In the genomic region with DNA sequence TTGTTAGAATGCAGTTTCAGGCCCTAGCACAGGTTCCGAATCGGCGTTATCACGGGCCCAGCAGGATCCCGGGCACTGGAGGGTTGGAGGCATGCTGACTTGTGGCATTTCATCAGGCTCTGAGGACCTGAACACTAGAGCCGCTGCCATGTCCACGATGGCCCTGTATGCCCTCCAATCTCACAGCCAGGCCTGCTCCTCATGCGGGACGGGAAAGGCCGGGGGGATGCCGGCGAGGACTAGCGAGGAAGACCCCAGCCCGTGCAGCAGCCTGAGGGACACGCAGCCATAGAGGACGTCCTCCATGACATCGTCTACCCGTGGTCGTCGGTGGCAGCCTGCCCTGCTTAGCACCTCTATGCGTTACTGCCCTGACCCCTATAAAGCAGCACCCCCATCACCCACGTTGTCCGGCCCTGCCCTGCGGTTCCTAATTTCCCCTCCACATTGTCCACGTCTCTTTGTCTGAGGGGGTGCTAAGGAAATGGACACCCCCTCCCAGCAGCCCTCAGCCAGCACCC, we compare ENCODE assay signal across 34 cellular contexts. TPM values are rescaled to one million over a fixed set of nuclear protein-coding genes. Genes with fewer than 3 reads are reported as not detected.
DNase-seq lines count a peak whose midpoint lies in the region; ATAC-seq, FAIRE-seq and TF ChIP-seq lines count a peak whose summit lies in the region.
"Had no signal": no experiment of that assay in that cellular context is flagged by ENCODE, and none has a peak within 500 bp of the region (broad histone marks: within the 10 kb centered on the region; RNA-seq: fewer than 3 reads in every experiment).

No MANE protein-coding gene starts in this region.

- H3K18ac ChIP-seq in H1 (ENCODE audit: extremely low read depth, low read length) (no peak overlapping the region), trophoblast cell (ENCODE audit: low read length) (no peak overlapping the region)

- 92% methylated on average over 21 of the region's 25 CpGs; no CpG with 5 or more reads in 1 of the 2 experiments for WGBS in H1 (ENCODE audit: extremely low coverage in 1 of 2, insufficient coverage in 1 of 2, insufficient read length in 1 of 2, insufficient replicate concordance in 2 of 2, low coverage in 1 of 2, low lambda C conversion rate in 2 of 2, missing lambda C conversion rate in 1 of 2), 2 experiments
- no CpG with 5 or more reads among the region's 25 CpGs for WGBS in trophoblast cell (ENCODE audit: extremely low coverage, insufficient coverage, insufficient read length)

- H3K4me2 ChIP-seq in H1 (ENCODE audit: insufficient read depth in 1 of 2, low read depth in 2 of 2, low read length in 2 of 2) = no peak overlapping the region
- no peak overlapping the region for H3K4me2 ChIP-seq in trophoblast cell (ENCODE audit: low read length)
- H3K4me2 ChIP-seq in PC-3 (ENCODE audit: low read length) = no peak overlapping the region

- H2AFZ ChIP-seq in H1 (ENCODE audit: low read length) (no peak overlapping the region), trophoblast cell (ENCODE audit: insufficient read depth, low read length, poor library complexity) (no peak overlapping the region), PC-3 (ENCODE audit: low read length) (no peak overlapping the region)

- H3K27me3 ChIP-seq in right atrium auricular region (no peaks in the 10 kb centered on the region), H1 (replicated peaks in 1 of 4; ENCODE audit: control insufficient read depth in 3 of 4, extremely low read depth in 1 of 4, insufficient read depth in 3 of 4, low read length in 3 of 4) (no peaks in the 10 kb centered on the region), trophoblast cell (ENCODE audit: insufficient read depth, low read length) (no peaks in the 10 kb centered on the region), upper lobe of right lung (no peaks in the 10 kb centered on the region), PC-3 (ENCODE audit: low read length) (no peaks in the 10 kb centered on the region)
- H3K27me3 ChIP-seq: BLaER1 treated with 17β-estradiol and CSF1 and Interleukin-3, amounts not matched to agents 10 nM and 100 nM; MG63 had no signal

- BruUV-seq in PC-3 (replicated peaks; lab: Mats Ljungman, UMichigan) = no TSS peak

- no peak overlapping the region; the same call in 1 of the 2 replicates for H4K8ac ChIP-seq in H1 (ENCODE audit: extremely low read depth, insufficient read depth, low read length)
- no peak overlapping the region for H4K8ac ChIP-seq in trophoblast cell (ENCODE audit: low read depth, low read length)

- TF ChIP-seq RAD21 in H1 (IDR thresholded peaks at IDR 0.05 in 1 of 2, conservative IDR thresholded peaks at IDR 0.05 in 1 of 2; ENCODE audit: low read depth in 2 of 2, low read length in 2 of 2) = no peak

- H2BK15ac ChIP-seq in H1 (ENCODE audit: low read length) = no peak overlapping the region

- no peaks in the 10 kb centered on the region for H3F3A ChIP-seq in PC-3 (ENCODE audit: low read length, unreplicated experiment)

- H2AK5ac ChIP-seq in H1 (ENCODE audit: low read depth, low read length) = no peak overlapping the region
- no peak overlapping the region for H2AK5ac ChIP-seq in trophoblast cell (ENCODE audit: low read length)

- POLR2A ChIA-PET in H1 (lab: Charles Lee; ENCODE audit: partially characterized antibody) = interaction anchor here (0.6 kb wide), 1 partner anchor 84 kb away, joined by 3 read pairs; no protein-coding TSS in a partner anchor
- POLR2A ChIA-PET in PC-3 (lab: Charles Lee; ENCODE audit: unreplicated experiment) = no interaction called here

- H3K4me3 ChIP-seq in right atrium auricular region (no peak overlapping the region), H1 (ENCODE audit: extremely low read depth in 1 of 4, insufficient read depth in 2 of 4, low read depth in 3 of 4, low read length in 4 of 4) (no peak overlapping the region), trophoblast cell (ENCODE audit: low read depth, low read length) (no peak overlapping the region), upper lobe of right lung (no peak overlapping the region), PC-3 (ENCODE audit: low read length) (no peak overlapping the region)
- H3K4me3 ChIP-seq: BLaER1 treated with 17β-estradiol and CSF1 and Interleukin-3, amounts not matched to agents 10 nM and 100 nM; esophagus squamous epithelium; K562; MG63; prostate gland; stomach had no signal

- no peak for TF ChIP-seq EP300 in H1 (IDR thresholded peaks at IDR 0.05; ENCODE audit: borderline replicate concordance in 1 of 2, low read depth in 2 of 2, low read length in 2 of 2)

- H3K36me3 ChIP-seq in right atrium auricular region (no peaks in the 10 kb centered on the region), H1 (ENCODE audit: control insufficient read depth in 2 of 4, insufficient read depth in 4 of 4, low read length in 3 of 4) (no peaks in the 10 kb centered on the region), trophoblast cell (ENCODE audit: control insufficient read depth in 1 of 2, insufficient read depth in 2 of 2, low read length in 2 of 2) (no peaks in the 10 kb centered on the region), upper lobe of right lung (no peaks in the 10 kb centered on the region), PC-3 (ENCODE audit: low read depth, low read length) (no peaks in the 10 kb centered on the region)
- H3K36me3 ChIP-seq: BLaER1 treated with 17β-estradiol and CSF1 and Interleukin-3, amounts not matched to agents 10 nM and 100 nM; esophagus squamous epithelium; MG63; neutrophil; prostate gland; stomach had no signal

- H3K4me1 ChIP-seq in right atrium auricular region (no peaks in the 10 kb centered on the region), H1 (replicated peaks in 1 of 4; ENCODE audit: control insufficient read depth in 3 of 4, insufficient read depth in 4 of 4, low read length in 3 of 4) (peaks cover 0 to 6% (median 3%) of the 10 kb centered on the region in 4 experiments; a peak in 4 of 7 replicates), trophoblast cell (ENCODE audit: control insufficient read depth in 1 of 2, insufficient read depth in 2 of 2, low read length in 2 of 2) (peaks cover 9 to 13% of the 10 kb centered on the region in 2 experiments), upper lobe of right lung (no peaks in the 10 kb centered on the region), PC-3 (ENCODE audit: insufficient read depth, low read length) (no peaks in the 10 kb centered on the region)
- H3K4me1 ChIP-seq: Caco-2, esophagus squamous epithelium, prostate gland, stomach had no signal

- peak overlapping the region in 1 of 4 experiments; percentile 19; a peak in 2 of 7 replicates for H3K9ac ChIP-seq in H1 (replicated peaks in 1 of 4; ENCODE audit: extremely low read depth in 1 of 4, low read depth in 3 of 4, low read length in 3 of 4)
- no peak overlapping the region for H3K9ac ChIP-seq in trophoblast cell (ENCODE audit: low read length)
- H3K9ac ChIP-seq in PC-3 (ENCODE audit: low read length) = no peak overlapping the region
- H3K9ac ChIP-seq: BLaER1 treated with 17β-estradiol and CSF1 and Interleukin-3, amounts not matched to agents 10 nM and 100 nM had no signal

- H3K79me2 ChIP-seq in H1 (ENCODE audit: control insufficient read depth in 1 of 2, insufficient read depth in 2 of 2, low read length in 2 of 2) (no peaks in the 10 kb centered on the region), trophoblast cell (ENCODE audit: control insufficient read depth, insufficient read depth, low read length, poor library complexity) (no peaks in the 10 kb centered on the region), PC-3 (ENCODE audit: low read length) (no peaks in the 10 kb centered on the region)

- H3K4ac ChIP-seq in H1 (replicated peaks; ENCODE audit: insufficient read length, low read depth, low read length) (peak overlapping the region; percentile 64), trophoblast cell (ENCODE audit: low read depth, low read length) (no peak overlapping the region)

- ATAC-seq in upper lobe of right lung = no peak
- no peak for ATAC-seq in GM21447 (IDR thresholded peaks at IDR 0.05; ENCODE audit: unreplicated experiment)
- no peak for ATAC-seq in PC-3
- ATAC-seq: activated T-cell treated with anti-CD3 and anti-CD28 coated beads, Interleukin-2, amount 50 U/mL, for 72 hours; K562; left colon had no signal

- H3K27ac ChIP-seq in right atrium auricular region (no peak overlapping the region), H1 (ENCODE audit: low read depth, low read length) (no peak overlapping the region), trophoblast cell (ENCODE audit: low read depth, low read length) (no peak overlapping the region), upper lobe of right lung (no peak overlapping the region), PC-3 (ENCODE audit: low read length) (no peak overlapping the region)
- H3K27ac ChIP-seq: BLaER1 treated with 17β-estradiol and CSF1 and Interleukin-3, amounts not matched to agents 10 nM and 100 nM; esophagus squamous epithelium; neutrophil; prostate gland; stomach had no signal

- TF ChIP-seq POLR2A in H1 (IDR thresholded peaks at IDR 0.05; ENCODE audit: control extremely low read depth in 1 of 2, low read depth in 2 of 2, low read length in 2 of 2) = no peak

- H4K91ac ChIP-seq in H1 (replicated peaks; ENCODE audit: insufficient read length, low read length) (no peak overlapping the region), trophoblast cell (ENCODE audit: low read depth, low read length) (no peak overlapping the region)

- no peak overlapping the region for H4K5ac ChIP-seq in H1 (ENCODE audit: insufficient read length, low read depth, low read length)

- H2BK5ac ChIP-seq in H1 (ENCODE audit: low read depth, low read length) (no peak overlapping the region), trophoblast cell (ENCODE audit: low read depth, low read length, poor library complexity) (no peak overlapping the region)

- intact Hi-C loops in cardiac septum (cut with DNase I) = no loop called here
- intact Hi-C loops in upper lobe of right lung (cut with DNase I) = no loop called here
- intact Hi-C loops in PC-3 (cut with micrococcal nuclease) = no loop called here

- TF ChIP-seq CTCF in right atrium auricular region (IDR thresholded peaks at IDR 0.05) = no peak
- TF ChIP-seq CTCF in H1 (IDR thresholded peaks at IDR 0.05; ENCODE audit: control extremely low read depth in 1 of 3, insufficient read depth in 1 of 3, low read depth in 1 of 3, low read length in 3 of 3) = no peak
- TF ChIP-seq CTCF in upper lobe of right lung (IDR thresholded peaks at IDR 0.05) = no peak
- no peak for TF ChIP-seq CTCF in PC-3 (conservative IDR thresholded peaks at IDR 0.05; ENCODE audit: low read depth, low read length)

- no peak for FAIRE-seq in H1 (lab: Jason Lieb, UNC)
- FAIRE-seq: bronchial epithelial cell, GM19239, K562 had no signal

- H4K12ac ChIP-seq in trophoblast cell (ENCODE audit: low read depth, low read length) = no peak overlapping the region

- CTCF ChIA-PET in H1 (lab: Charles Lee; ENCODE audit: partially characterized antibody) = interaction anchor here (1.2 to 2.0 kb wide), 4 partner anchors 9 to 47 kb away, joined by 3 to 5 read pairs (median 4); no protein-coding TSS in a partner anchor
- CTCF ChIA-PET in PC-3 (lab: Charles Lee) = no interaction called here

- H3K79me1 ChIP-seq in H1 (ENCODE audit: low read depth, low read length) (no peaks in the 10 kb centered on the region), trophoblast cell (ENCODE audit: low read length) (peaks cover 5% of the 10 kb centered on the region)

- H3K9me2 ChIP-seq in PC-3 (replicated peaks; ENCODE audit: low read length) = no peaks in the 10 kb centered on the region

- H2BK20ac ChIP-seq in H1 (ENCODE audit: low read length) = 0 out of 2 replicates have a peak overlapping the region, but pooled peaks have one; percentile 13

- H3K9me3 ChIP-seq in right atrium auricular region (peaks cover 0 to 6% of the 10 kb centered on the region in 2 donors), H1 (ENCODE audit: insufficient read depth in 2 of 2, low read depth in 1 of 2, low read length in 1 of 2) (peaks cover 2 to 5% of the 10 kb centered on the region in 2 experiments; a peak in 1 of 4 replicates), trophoblast cell (ENCODE audit: insufficient read depth, low read depth, low read length) (peaks cover 2% of the 10 kb centered on the region), upper lobe of right lung (peaks cover 4% of the 10 kb centered on the region), PC-3 (ENCODE audit: low read length) (no peaks in the 10 kb centered on the region)
- H3K9me3 ChIP-seq: Caco-2, MG63, neutrophil, prostate gland had no signal

- H3K14ac ChIP-seq in H1 (ENCODE audit: insufficient read length) (no peak overlapping the region), trophoblast cell (ENCODE audit: low read length) (no peak overlapping the region)

- no peak overlapping the region for H3K56ac ChIP-seq in H1 (replicated peaks; ENCODE audit: insufficient read length, low read depth, low read length)

- no peak overlapping the region for H2BK12ac ChIP-seq in H1 (ENCODE audit: low read depth, low read length)
- H2BK12ac ChIP-seq in trophoblast cell (ENCODE audit: low read length) = peak overlapping the region; percentile 10

- H4K20me1 ChIP-seq in H1 (replicated peaks in 1 of 2; ENCODE audit: control insufficient read depth in 1 of 2, insufficient read depth in 2 of 2, low read length in 2 of 2) (peaks cover 0 to 6% of the 10 kb centered on the region in 2 experiments), PC-3 (ENCODE audit: low read length) (no peaks in the 10 kb centered on the region)

- H3K23me2 ChIP-seq in H1 (ENCODE audit: low read depth, low read length) = peaks cover 11% of the 10 kb centered on the region; the same call in 1 of the 2 replicates

- DNase-seq in cardiac septum (ENCODE audit: low spot score) = peak; percentile 56
- DNase-seq in right atrium auricular region (ENCODE audit: low spot score) = no peak
- peak in 1 of 2 experiments; percentile 35 for DNase-seq in H1 (ENCODE audit: low read depth in 1 of 2, low spot score in 2 of 2)
- DNase-seq in trophoblast cell = no peak
- DNase-seq in upper lobe of right lung = peak; percentile 57
- DNase-seq in PC-3 = no peak
- DNase-seq in NOMO-1 treated with dmso at 0.1 percent for 144 hours (lab: John Stamatoyannopoulos, UW; ENCODE audit: unreplicated experiment) = no peak
- DNase-seq: activated CD4-positive, alpha-beta T cell treated with anti-CD3 and anti-CD28 coated beads for 4 hours; activated naive CD4-positive, alpha-beta T cell treated with anti-CD3 and anti-CD28 coated beads, Interleukin-2, amount 50 U/mL, for 16 hours; activated T-cell treated with anti-CD3 and anti-CD28 coated beads, Interleukin-2, amount 50 U/mL, for 72 hours; cortex of kidney; DMS79; esophagus squamous epithelium; foreskin melanocyte; GF-D8; HCEC 1CT; MG63; NCI-H2029; NCI-H2227 treated with DMSO at 0.1 percent for 48 hours; NCI-H748 treated with DMSO at 0.1 percent for 48 hours; stomach had no signal

- H3K23ac ChIP-seq in H1 (ENCODE audit: insufficient read length) (no peak overlapping the region), trophoblast cell (ENCODE audit: low read length) (no peak overlapping the region)

- H2BK120ac ChIP-seq in H1 (replicated peaks; ENCODE audit: low read depth, low read length) (no peak overlapping the region), trophoblast cell (ENCODE audit: insufficient read depth, low read length, poor library complexity) (no peak overlapping the region)

RNA-seq across cellular contexts. Expression of a gene that starts 32.7 kb away (rescaled TPM):
- not detected for total RNA-seq in cardiac septum
- total RNA-seq in right atrium auricular region = not detected
- 0.26 and 0.34 TPM in 2 replicates for total RNA-seq in H1 (2021; fragmentation: NEBNext Ultra II Directional; extraction: Animal tissue kit (Norgen Biotek cat#: 25700))
- polyA plus RNA-seq in H1 (2011; rRNA removed) = 0.08 TPM in 1 of 2 replicates, not detected in the other
- polyA plus RNA-seq in H1 (2011; cell fraction: cytosol; rRNA removed) = 0.10 TPM
- 0.07 TPM for polyA plus RNA-seq in H1 (2011; cell fraction: nucleus; rRNA removed)
- not detected in 4 replicates for polyA plus RNA-seq in H1 (2012, experiment 1 of 2)
- polyA plus RNA-seq in H1 (2012, experiment 2 of 2) = not detected
- polyA plus RNA-seq in H1 (2013, experiment 1 of 2) = 0.18 TPM
- polyA plus RNA-seq in H1 (2013, experiment 2 of 2) = 0.06 TPM
- polyA minus RNA-seq in H1 (2011; rRNA and poly(A)+ RNA removed) = not detected in 2 replicates
- not detected for polyA minus RNA-seq in H1 (2011; cell fraction: cytosol; rRNA and poly(A)+ RNA removed)
- polyA minus RNA-seq in H1 (2011; cell fraction: nucleus; rRNA and poly(A)+ RNA removed) = not detected
- polyA plus RNA-seq in trophoblast cell (2013) = 0.72 and 0.77 TPM in 2 replicates
- total RNA-seq in upper lobe of right lung = not detected
- not detected in 2 replicates for total RNA-seq in PC-3 (2014; rRNA removed)
- total RNA-seq: activated T-cell treated with anti-CD3 and anti-CD28 coated beads, Interleukin-2, amount 50 U/mL, for 72 hours; bronchial epithelial cell; HT1080; K562; left colon; RPMI7951; skeletal muscle tissue had no signal
- polyA plus RNA-seq: K562, stomach, urinary bladder had no signal

Comparison
In these comparisons a context has a peak if more than half of its experiments do, and no peak if none do; other contexts are left out.
1. DNase-seq: peak in cardiac septum (single experiment) and upper lobe of right lung (single experiment); none in right atrium auricular region (single experiment), trophoblast cell (0 of 2), PC-3 (single experiment) and NOMO-1 treated with dmso at 0.1 percent for 144 hours (single experiment).